ENCODE assay signal across 17 cellular contexts in genomic region chr1:936348-936747, GRCh38. TPM values are rescaled to one million over a fixed set of nuclear protein-coding genes. Genes with fewer than 3 reads are reported as not detected.
"Had no signal": no experiment of that assay in that cellular context is flagged by ENCODE, and none has a peak within 500 bp of the region (broad histone marks: within the 10 kb centered on the region; RNA-seq: fewer than 3 reads in every experiment).

No MANE protein-coding gene starts in this region.

- H3K9me3 ChIP-seq: esophagus squamous epithelium, gastroesophageal sphincter, left ventricle myocardium inferior, lower lobe of right lung, stomach, thoracic aorta, transverse colon had no signal

- H3K36me3 ChIP-seq: esophagus squamous epithelium, gastroesophageal sphincter, left ventricle myocardium inferior, lower lobe of right lung, stomach, thoracic aorta, transverse colon had no signal

- DNase-seq: esophagus squamous epithelium; foreskin fibroblast; kidney; left ventricle myocardium inferior; lower lobe of right lung; naive B cell; posterior cingulate gyrus; small intestine; stimulated activated CD4-positive, alpha-beta T cell treated with anti-CD3 and anti-CD28 coated beads, Interleukin-2, amount 100 ng/mL, for 48 hours; stimulated activated CD8-positive, alpha-beta memory T cell treated with anti-CD3 and anti-CD28 coated beads, Interleukin-4, amount 100 ng/mL, for 48 hours; stomach; transverse colon had no signal

- H3K27ac ChIP-seq: esophagus squamous epithelium, gastroesophageal sphincter, left ventricle myocardium inferior, lower lobe of right lung, stomach, thoracic aorta, transverse colon had no signal

- H3K4me3 ChIP-seq: esophagus squamous epithelium, gastroesophageal sphincter, lower lobe of right lung, stomach, thoracic aorta, transverse colon had no signal

RNA-seq across cellular contexts. Expression of gene PLEKHN1, which starts 29.9 kb away (rescaled TPM):
- total RNA-seq: left ventricle myocardium inferior had no signal

RNA-seq across cellular contexts. Expression of gene PERM1, which starts 45.5 kb away (rescaled TPM):
- total RNA-seq: epithelial cell of proximal tubule, esophagus squamous epithelium, lower lobe of right lung, osteocyte, pulmonary artery endothelial cell had no signal
